In the genomic region with DNA sequence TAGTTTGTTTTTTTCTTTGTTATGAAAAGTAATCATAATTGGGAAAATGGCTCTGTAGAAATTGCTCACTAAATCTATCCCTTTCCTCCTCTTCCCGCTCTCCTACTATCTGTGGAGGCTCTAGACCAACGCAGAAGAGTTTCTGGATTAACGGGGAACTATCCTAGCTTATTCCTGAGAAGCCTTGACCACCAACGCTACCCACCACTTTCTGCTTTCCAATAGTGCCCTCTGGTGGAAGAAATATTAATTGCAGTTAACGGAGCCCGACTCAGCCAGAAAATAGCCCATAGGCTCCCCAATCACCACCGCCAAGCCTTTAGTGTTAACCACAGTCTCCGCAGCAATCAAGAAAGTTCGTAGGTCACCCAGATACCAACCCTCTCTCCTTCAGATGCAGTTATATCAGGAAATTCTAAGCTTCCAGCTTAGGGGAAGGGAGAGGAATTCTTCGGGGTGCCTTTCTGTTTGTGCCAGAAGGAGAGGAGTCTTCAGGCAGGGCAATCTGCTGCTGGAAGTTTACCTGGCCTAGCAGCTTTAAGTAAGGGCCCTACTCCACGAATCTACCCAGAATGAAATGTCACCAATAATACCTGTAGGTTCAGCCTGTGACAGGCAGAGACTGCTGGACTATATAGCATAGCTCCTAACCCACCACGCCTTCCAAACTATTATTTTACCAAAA, we compare ENCODE assay signal across 8 cellular contexts.
A peak's percentile ranks its signal among the peaks of the same experiment; 100 is the strongest.
DNase-seq lines count a peak whose midpoint lies in the region; ATAC-seq and TF ChIP-seq lines count a peak whose summit lies in the region.

No MANE protein-coding gene starts in this region.

- no peaks in the 10 kb centered on the region for H3K36me3 ChIP-seq in NT2/D1 (ENCODE audit: insufficient read depth, insufficient read length, low read length)

- peaks cover 18% of the 10 kb centered on the region for H3K27me3 Mint-ChIP-seq in nephron progenitor cell (ENCODE audit: low read depth, poor library complexity)

- DNase-seq in COLO668 (lab: John Stamatoyannopoulos, UW; ENCODE audit: unreplicated experiment) (peak; percentile 20), HFF-Myc (ENCODE audit: extremely low read depth, low read depth) (no peak), NT2/D1 (ENCODE audit: low read depth, low spot score) (peak; percentile 63), activated T-cell treated with anti-CD3 and anti-CD28 coated beads for 48 hours (ENCODE audit: low read depth) (peak; percentile 22), fibroblast of peridontal ligament (ENCODE audit: extremely low read depth) (peak; percentile 77), nephron progenitor cell (peak; percentile 67)

- no peaks in the 10 kb centered on the region for H3K27me3 ChIP-seq in NT2/D1 (ENCODE audit: insufficient read depth, insufficient read length)

- no peaks in the 10 kb centered on the region for H3K36me3 Mint-ChIP-seq in nephron progenitor cell (ENCODE audit: low read depth)

- H3K27ac Mint-ChIP-seq in nephron progenitor cell = no peak overlapping the region

- no peaks in the 10 kb centered on the region for H3K9me3 ChIP-seq in NT2/D1 (ENCODE audit: insufficient read depth, low read length)

- no peaks in the 10 kb centered on the region for H3K4me1 ChIP-seq in NT2/D1 (ENCODE audit: insufficient read depth, insufficient read length)

- no peak overlapping the region for H3K4me3 ChIP-seq in HFF-Myc (replicated peaks; ENCODE audit: low read depth, low read length)
- H3K4me3 ChIP-seq in NT2/D1 (ENCODE audit: insufficient read length, low read depth) = no peak overlapping the region

- H3K4me3 Mint-ChIP-seq in nephron progenitor cell = no peak overlapping the region

- peaks cover 6% of the 10 kb centered on the region for H3K4me1 Mint-ChIP-seq in nephron progenitor cell

- no peak overlapping the region for H3K9ac ChIP-seq in NT2/D1 (ENCODE audit: insufficient read length, low read depth)

- ATAC-seq in HG03097 (IDR thresholded peaks at IDR 0.05; ENCODE audit: low FRiP score, unreplicated experiment) = no peak
- no peak for ATAC-seq in GM21786 (IDR thresholded peaks at IDR 0.05; ENCODE audit: unreplicated experiment)

- TF ChIP-seq CTCF in HFF-Myc (IDR thresholded peaks at IDR 0.05; ENCODE audit: low read depth, low read length, missing control alignments) (peak; percentile 58), nephron progenitor cell (IDR thresholded peaks at IDR 0.05) (peak; percentile 83)

- H3K9me3 Mint-ChIP-seq in nephron progenitor cell = no peaks in the 10 kb centered on the region
